ENCODE assay signal across 13 cellular contexts in genomic region chr4:48742412-48742811, GRCh38. TPM values are rescaled to one million over a fixed set of nuclear protein-coding genes. Genes with fewer than 3 reads are reported as not detected.
DNase-seq lines count a peak whose midpoint lies in the region; ATAC-seq and TF ChIP-seq lines count a peak whose summit lies in the region.
"Had no signal": no experiment of that assay in that cellular context is flagged by ENCODE, and none has a peak within 500 bp of the region (broad histone marks: within the 10 kb centered on the region; RNA-seq: fewer than 3 reads in every experiment).

No MANE protein-coding gene starts in this region.

- peaks cover 82 to 94% of the 10 kb centered on the region in 2 donors for H3K4me1 Mint-ChIP-seq in immature natural killer cell
- H3K4me1 Mint-ChIP-seq: neural progenitor cell had no signal

- H3K36me3 ChIP-seq in RWPE2 (ENCODE audit: low read depth) = no peaks in the 10 kb centered on the region; the same call in 1 of the 2 replicates
- H3K36me3 ChIP-seq: left ventricle myocardium inferior, neural progenitor cell had no signal

- no peaks in the 10 kb centered on the region for H3K9me3 ChIP-seq in RWPE2 (ENCODE audit: severe bottlenecking)

- DNase-seq in EH (ENCODE audit: low read depth) (peak; percentile 11), RWPE2 (ENCODE audit: low spot score) (no peak), immature natural killer cell (no peak), NCI-H1417 treated with DMSO at 0.1 percent for 48 hours (lab: John Stamatoyannopoulos, UW) (no peak), lower leg skin (ENCODE audit: low spot score in 2 of 2) (no peak), AG08396 (ENCODE audit: low spot score) (no peak)
- DNase-seq: activated CD8-positive, alpha-beta memory T cell treated with anti-CD3 and anti-CD28 coated beads, Interleukin-2, amount 50 U/mL, for 48 hours; left ventricle myocardium inferior; NCI-H187; SIG-M5 had no signal

- no peak for TF ChIP-seq POLR2A in lower leg skin (IDR thresholded peaks at IDR 0.05)

- peak overlapping the region; percentile 28 for H3K27ac ChIP-seq in RWPE2 (ENCODE audit: poor library complexity, severe bottlenecking)
- H3K27ac ChIP-seq: left ventricle myocardium inferior, neural progenitor cell had no signal

- H3K36me3 Mint-ChIP-seq in immature natural killer cell = no peaks in the 10 kb centered on the region

- ATAC-seq in GM21360 (IDR thresholded peaks at IDR 0.05; ENCODE audit: unreplicated experiment) = peak; percentile 53
- peak; percentile 76 for ATAC-seq in RWPE2 (ENCODE audit: low read depth)
- ATAC-seq: GM23338 had no signal

- H3K27me3 ChIP-seq in RWPE2 (ENCODE audit: insufficient read depth, poor library complexity, severe bottlenecking) = no peaks in the 10 kb centered on the region
- H3K27me3 ChIP-seq: neural progenitor cell had no signal

- intact Hi-C loops in lower leg skin (cut with DNase I; ENCODE audit: low total_unique reads) = no loop called here

- H3K4me3 ChIP-seq in RWPE2 (ENCODE audit: severe bottlenecking) = no peak overlapping the region
- H3K4me3 ChIP-seq in lower leg skin (ENCODE audit: low read depth, poor library complexity, severe bottlenecking) = no peak overlapping the region
- H3K4me3 ChIP-seq: GM23338, left ventricle myocardium inferior, neural progenitor cell had no signal

- TF ChIP-seq CTCF in RWPE2 (IDR thresholded peaks at IDR 0.05; ENCODE audit: poor library complexity, severe bottlenecking) (no peak), lower leg skin (IDR thresholded peaks at IDR 0.05) (no peak)

- no peaks in the 10 kb centered on the region for H3K27me3 Mint-ChIP-seq in immature natural killer cell (ENCODE audit: low read depth in 3 of 3)

- peak overlapping the region; percentile 7 to 77 (median 40) for H3K27ac Mint-ChIP-seq in immature natural killer cell
- H3K27ac Mint-ChIP-seq: GM23338, neural progenitor cell had no signal

- peak overlapping the region in 4 of 5 donors; percentile 14 to 49 (median 21) for H3K4me3 Mint-ChIP-seq in immature natural killer cell
- H3K4me3 Mint-ChIP-seq: GM23338, neural progenitor cell had no signal

- H3K4me1 ChIP-seq in RWPE2 (ENCODE audit: insufficient read depth, poor library complexity, severe bottlenecking) = peaks cover 20% of the 10 kb centered on the region
- H3K4me1 ChIP-seq: neural progenitor cell had no signal

- H3K9me3 Mint-ChIP-seq in immature natural killer cell = no peaks in the 10 kb centered on the region

RNA-seq across cellular contexts. Expression of gene FRYL, which starts 37.7 kb away (rescaled TPM):
- 10 to 100 TPM; 25.8 to 57.9 (median 26.7) TPM for polyA plus RNA-seq in immature natural killer cell
- total RNA-seq in lower leg skin = 10 to 100 TPM; 51.1 to 96.5 (median 70.6) TPM
